Comparison of ENCODE assay signal across 8 cellular contexts in genomic region chr2:156331572-156332451, GRCh38. TPM values are rescaled to one million over a fixed set of nuclear protein-coding genes. Genes with fewer than 3 reads are reported as not detected.
DNase-seq lines count a peak whose midpoint lies in the region; ATAC-seq, FAIRE-seq and TF ChIP-seq lines count a peak whose summit lies in the region.

No MANE protein-coding gene starts in this region.

- 3% methylated on average over 6 to 24 of the region's 26 CpGs for WGBS in transverse colon (ENCODE audit: low coverage in 1 of 2), 2 donors

- H3K4me1 ChIP-seq in transverse colon = peaks cover 3 to 29% (median 19%) of the 10 kb centered on the region in 4 donors

- no peak for ATAC-seq in activated B cell treated with CpG ODN at 0.5 μM for 24 hours (ENCODE audit: low read depth)

- DNase-seq in AG04449 (ENCODE audit: low read depth, low spot score) (no peak), GM12891 (ENCODE audit: insufficient read length, low spot score) (no peak), NCI-H1105 treated with DMSO at 0.1 percent for 48 hours (lab: John Stamatoyannopoulos, UW) (peak; percentile 39), activated B cell treated with CpG ODN at 0.5 μM for 24 hours (peak; percentile 40), epithelial cell of prostate (ENCODE audit: low read depth, low spot score) (no peak), midbrain (lab: John Stamatoyannopoulos, UW) (peak; percentile 36), transverse colon (peak; percentile 74), NCI-H510A (lab: John Stamatoyannopoulos, UW) (no peak)

- TF ChIP-seq EP300 in transverse colon (IDR thresholded peaks at IDR 0.05; ENCODE audit: low read depth) = no peak

- H3K4me1 Mint-ChIP-seq in activated B cell treated with CpG ODN at 0.5 μM for 24 hours = peaks cover 53% of the 10 kb centered on the region

- H3K36me3 ChIP-seq in transverse colon = no peaks in the 10 kb centered on the region

- peaks cover 30% of the 10 kb centered on the region for H3K27me3 Mint-ChIP-seq in activated B cell treated with CpG ODN at 0.5 μM for 24 hours

- POLR2A ChIA-PET in AG04449 (lab: Yijun Ruan, JAX) = no interaction called here
- POLR2A ChIA-PET in activated B cell treated with CpG ODN at 0.5 μM for 24 hours (lab: Charles Lee) = interaction anchor here (1.0 to 7.4 kb wide), 4 partner anchors 10 to 206 kb away, joined by 4 to 120 read pairs (median 35); no protein-coding TSS in a partner anchor

- no peaks in the 10 kb centered on the region for H3K9me3 Mint-ChIP-seq in activated B cell treated with CpG ODN at 0.5 μM for 24 hours

- peak overlapping the region; percentile 91 for H3K4me3 Mint-ChIP-seq in activated B cell treated with CpG ODN at 0.5 μM for 24 hours

- intact Hi-C loops in activated B cell treated with CpG ODN at 0.5 μM for 24 hours (cut with micrococcal nuclease) = loop anchor here (1.0 to 10.0 kb wide), 5 partner anchors 9 to 1545 kb away; partner anchors contain the start of gene ACVR1
- intact Hi-C loops in transverse colon (cut with DNase I; ENCODE audit: low total_unique reads) = loop anchor here (5.0 kb wide), 1 partner anchor 105 kb away; the partner anchor contains the start of gene GPD2

- H3K9me3 ChIP-seq in transverse colon = no peaks in the 10 kb centered on the region

- TF ChIP-seq CTCF in AG04449 (IDR thresholded peaks at IDR 0.05; ENCODE audit: insufficient read depth, low read length, missing control alignments) (no peak), activated B cell treated with CpG ODN at 0.5 μM for 24 hours (IDR thresholded peaks at IDR 0.05) (no peak), transverse colon (IDR thresholded peaks at IDR 0.05) (no peak)

- in situ Hi-C loops in transverse colon (cut with MboI; ENCODE audit: low pct_ligation_motif_present in 1 of 4, low pct_unique_long_range_greater_than_20kb in 1 of 4, low sequenced_read_pairs in 3 of 4) = loop anchor here in 3 of 4 donors (25.0 kb wide), 2 partner anchors 105 to 255 kb away; partner anchors contain the start of gene GPD2 (in 2 of the 3)

- H3K27ac Mint-ChIP-seq in activated B cell treated with CpG ODN at 0.5 μM for 24 hours = peak overlapping the region; percentile 94

- CTCF ChIA-PET in AG04449 (lab: Yijun Ruan, JAX) = no interaction called here
- CTCF ChIA-PET in activated B cell treated with CpG ODN at 0.5 μM for 24 hours (lab: Charles Lee) = interaction anchor here (1.0 to 2.8 kb wide), 2 partner anchors 64 to 258 kb away, joined by 3 to 11 read pairs; no protein-coding TSS in a partner anchor

- H3K36me3 Mint-ChIP-seq in activated B cell treated with CpG ODN at 0.5 μM for 24 hours (ENCODE audit: low read depth) = peaks cover 59% of the 10 kb centered on the region

- H3K4me3 ChIP-seq in AG04449 (ENCODE audit: low read depth, low read length) (peak overlapping the region; percentile 74), transverse colon (peak overlapping the region; percentile 67 to 95 (median 82))

- peak; percentile 43 for FAIRE-seq in GM12891 (lab: Jason Lieb, UNC)

- peak overlapping the region; percentile 90 for H3K27ac ChIP-seq in epithelial cell of prostate
- peak overlapping the region; percentile 98 to 100 (median 98) for H3K27ac ChIP-seq in transverse colon

- H3K27me3 ChIP-seq in transverse colon = peaks cover 8% of the 10 kb centered on the region

- TF ChIP-seq POLR2A in GM12891 (IDR thresholded peaks at IDR 0.05; ENCODE audit: low read depth, low read length) = no peak
- no peak for TF ChIP-seq POLR2A in transverse colon (IDR thresholded peaks at IDR 0.05)

TF ChIP-seq in GM12891, 5 proteins besides CTCF, POLR2A, EP300 and RAD21:
- no peak for TF ChIP-seq POU2F2 (IDR thresholded peaks at IDR 0.05; ENCODE audit: low read depth, low read length)
- TF ChIP-seq SPI1 (IDR thresholded peaks at IDR 0.05; ENCODE audit: low read depth, low read length) = 0 out of 2 replicates have a peak, but pooled peaks have one; percentile 13
TF ChIP-seq in GM12891: peak in this region for 1.

RNA-seq across cellular contexts. Expression of gene NR4A2, which starts 0.7 kb away (rescaled TPM):
- polyA plus RNA-seq in GM12891 (2012; ENCODE audit: low read depth, missing spikeins) = 2.4 TPM
- 6.7 and 7.5 TPM in 2 replicates for total RNA-seq in activated B cell treated with CpG ODN at 0.5 μM for 24 hours
- total RNA-seq in transverse colon = 1 to 10 TPM; 2.9 to 7.4 (median 4.1) TPM

Comparison
In these comparisons a context has a peak if more than half of its experiments do, and no peak if none do; other contexts are left out.
1. DNase-seq: peak in NCI-H1105 treated with DMSO at 0.1 percent for 48 hours (single experiment), activated B cell treated with CpG ODN at 0.5 μM for 24 hours (single experiment), midbrain (single experiment) and transverse colon (single experiment); none in AG04449 (single experiment), GM12891 (single experiment), epithelial cell of prostate (single experiment) and NCI-H510A (single experiment).